ENCODE assay signal across 9 cellular contexts in the genomic region with DNA sequence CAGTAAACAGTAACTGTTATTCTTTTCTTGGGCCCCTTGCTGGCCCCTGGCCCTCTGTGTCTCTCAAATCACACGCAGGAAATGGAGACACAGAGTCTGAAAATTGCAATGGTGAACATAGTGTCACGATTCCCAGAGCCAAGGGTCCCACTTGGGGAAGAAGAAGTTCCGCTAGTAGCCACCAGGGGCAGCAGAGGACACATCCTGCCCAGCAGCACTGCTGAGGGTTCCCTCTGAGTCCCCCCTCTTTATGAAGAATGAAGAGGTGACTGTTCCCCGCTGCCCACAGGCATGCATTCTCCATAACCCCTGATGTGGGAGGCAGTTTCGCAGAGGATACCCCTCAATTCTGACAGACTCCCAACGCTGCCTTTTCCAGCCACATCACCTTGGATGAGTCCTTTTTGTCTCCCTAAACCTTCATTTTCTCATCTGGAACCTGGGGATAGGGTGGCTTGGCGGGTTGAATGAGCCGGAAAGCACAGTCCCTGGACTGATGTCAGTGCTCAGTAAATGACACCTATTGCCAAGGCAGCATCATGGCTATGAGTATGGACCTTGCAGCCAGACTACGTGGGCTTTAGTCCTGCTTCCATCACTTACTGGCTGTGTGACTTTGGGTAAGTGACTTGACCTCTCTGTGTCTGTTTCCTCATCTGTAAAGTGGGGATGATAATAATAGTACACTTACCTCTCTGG.
DNase-seq lines count a peak whose midpoint lies in the region; ATAC-seq lines count a peak whose summit lies in the region.
"Had no signal": no experiment of that assay in that cellular context is flagged by ENCODE, and none has a peak within 500 bp of the region (broad histone marks: within the 10 kb centered on the region; RNA-seq: fewer than 3 reads in every experiment).

No MANE protein-coding gene starts in this region.

- no peak overlapping the region for H3K27ac ChIP-seq in CD4-positive, CD25-positive, alpha-beta regulatory T cell (ENCODE audit: insufficient read depth, low read length, poor library complexity, severe bottlenecking)

- H3K27me3 Mint-ChIP-seq in CD4-positive, CD25-positive, alpha-beta regulatory T cell = no peaks in the 10 kb centered on the region
- H3K27me3 Mint-ChIP-seq in activated naive CD8-positive, alpha-beta T cell treated with anti-CD3 and anti-CD28 coated beads, Interleukin-2, amount 50 U/mL, for 24 hours = peaks cover 7% of the 10 kb centered on the region

- H3K4me3 ChIP-seq in CD4-positive, CD25-positive, alpha-beta regulatory T cell (ENCODE audit: low read depth, low read length) = no peak overlapping the region

- H3K27ac Mint-ChIP-seq in CD4-positive, CD25-positive, alpha-beta regulatory T cell = no peak overlapping the region
- no peak overlapping the region for H3K27ac Mint-ChIP-seq in activated naive CD8-positive, alpha-beta T cell treated with anti-CD3 and anti-CD28 coated beads, Interleukin-2, amount 50 U/mL, for 24 hours

- H3K9me3 ChIP-seq in CD4-positive, CD25-positive, alpha-beta regulatory T cell (ENCODE audit: control insufficient read depth in 2 of 2, low read length in 2 of 2) = no peaks in the 10 kb centered on the region

- no peak for ATAC-seq in CD4-positive, CD25-positive, alpha-beta regulatory T cell (ENCODE audit: low read depth in 2 of 2)
- peak; percentile 77 for ATAC-seq in activated naive CD8-positive, alpha-beta T cell treated with anti-CD3 and anti-CD28 coated beads, Interleukin-2, amount 50 U/mL, for 24 hours
- ATAC-seq in HG02763 (IDR thresholded peaks at IDR 0.05; ENCODE audit: unreplicated experiment) = no peak

- DNase-seq in CD4-positive, CD25-positive, alpha-beta regulatory T cell = peak in 2 of 3 donors; percentile 5 to 16
- DNase-seq in H4 (ENCODE audit: low spot score) = peak; percentile 38
- peak; percentile 65 for DNase-seq in RPMI8226
- peak; percentile 60 for DNase-seq in activated naive CD8-positive, alpha-beta T cell treated with anti-CD3 and anti-CD28 coated beads, Interleukin-2, amount 50 U/mL, for 24 hours
- peak; percentile 87 for DNase-seq in iPS-NIHi11 (ENCODE audit: low spot score)
- DNase-seq in stimulated activated CD4-positive, alpha-beta T cell treated with anti-CD3 and anti-CD28 coated beads, Interleukin-2, amount 100 ng/mL, for 4 hours (ENCODE audit: low read depth) = peak; percentile 8
- DNase-seq in GF-D8 (lab: John Stamatoyannopoulos, UW) = no peak

- H3K27me3 ChIP-seq in CD4-positive, CD25-positive, alpha-beta regulatory T cell (ENCODE audit: control insufficient read depth, insufficient read depth, low read length) = no peaks in the 10 kb centered on the region

- H3K36me3 Mint-ChIP-seq in CD4-positive, CD25-positive, alpha-beta regulatory T cell = no peaks in the 10 kb centered on the region
- H3K36me3 Mint-ChIP-seq in activated naive CD8-positive, alpha-beta T cell treated with anti-CD3 and anti-CD28 coated beads, Interleukin-2, amount 50 U/mL, for 24 hours (ENCODE audit: low read depth) = no peaks in the 10 kb centered on the region
- H3K36me3 Mint-ChIP-seq: IgD-negative memory B cell had no signal

- H3K36me3 ChIP-seq in CD4-positive, CD25-positive, alpha-beta regulatory T cell (ENCODE audit: control insufficient read depth, insufficient read depth, low read length) = no peaks in the 10 kb centered on the region

- no peak overlapping the region for H3K4me3 Mint-ChIP-seq in CD4-positive, CD25-positive, alpha-beta regulatory T cell
- H3K4me3 Mint-ChIP-seq in activated naive CD8-positive, alpha-beta T cell treated with anti-CD3 and anti-CD28 coated beads, Interleukin-2, amount 50 U/mL, for 24 hours = no peak overlapping the region
- H3K4me3 Mint-ChIP-seq: IgD-negative memory B cell had no signal

- no peaks in the 10 kb centered on the region for H3K9me3 Mint-ChIP-seq in CD4-positive, CD25-positive, alpha-beta regulatory T cell
- no peaks in the 10 kb centered on the region for H3K9me3 Mint-ChIP-seq in activated naive CD8-positive, alpha-beta T cell treated with anti-CD3 and anti-CD28 coated beads, Interleukin-2, amount 50 U/mL, for 24 hours
- H3K9me3 Mint-ChIP-seq: IgD-negative memory B cell had no signal

- no peaks in the 10 kb centered on the region for H3K4me1 Mint-ChIP-seq in CD4-positive, CD25-positive, alpha-beta regulatory T cell
- no peaks in the 10 kb centered on the region for H3K4me1 Mint-ChIP-seq in activated naive CD8-positive, alpha-beta T cell treated with anti-CD3 and anti-CD28 coated beads, Interleukin-2, amount 50 U/mL, for 24 hours

- no peaks in the 10 kb centered on the region for H3K4me1 ChIP-seq in CD4-positive, CD25-positive, alpha-beta regulatory T cell (ENCODE audit: control insufficient read depth, insufficient read depth, low read length, poor library complexity, severe bottlenecking)
